In genomic region chr6:141541766-141542324, GRCh38 we compare ENCODE assay signal across 17 cellular contexts.
DNase-seq lines count a peak whose midpoint lies in the region; ATAC-seq and TF ChIP-seq lines count a peak whose summit lies in the region.
"Had no signal": no experiment of that assay in that cellular context is flagged by ENCODE, and none has a peak within 500 bp of the region (broad histone marks: within the 10 kb centered on the region; RNA-seq: fewer than 3 reads in every experiment).

No MANE protein-coding gene starts in this region.

- H3K4me3 ChIP-seq in neural cell (ENCODE audit: low read length), result no peak overlapping the region
- H3K4me3 ChIP-seq: esophagus muscularis mucosa, left ventricle myocardium inferior had no signal

- H3K36me3 ChIP-seq in neural cell (ENCODE audit: insufficient read depth, low read length), result no peaks in the 10 kb centered on the region
- H3K36me3 ChIP-seq: esophagus muscularis mucosa, left ventricle myocardium inferior had no signal

- no peak overlapping the region for H3K27ac Mint-ChIP-seq in activated T-helper 17 cell treated with anti-CD3 and anti-CD28 coated beads, Interleukin-2, amount 50 U/mL, for 72 hours
- H3K27ac Mint-ChIP-seq: activated B cell treated with CpG ODN at 0.5 μM for 24 hours; activated naive CD4-positive, alpha-beta T cell treated with anti-CD3 and anti-CD28 coated beads, Interleukin-2, amount 10 ng/mL, durations not matched to agents 7 days and 5 days; B cell; T-helper 1 cell treated with Interleukin-12 subunit alpha and Interleukin-12 subunit beta and Interleukin-4 antibody, amounts not matched to agents 30 μg/mL and 1 μg/mL, for 36 hours had no signal

- no peaks in the 10 kb centered on the region for H3K27me3 Mint-ChIP-seq in activated T-helper 17 cell treated with anti-CD3 and anti-CD28 coated beads, Interleukin-2, amount 50 U/mL, for 72 hours
- H3K27me3 Mint-ChIP-seq: activated B cell treated with CpG ODN at 0.5 μM for 24 hours; activated naive CD4-positive, alpha-beta T cell treated with anti-CD3 and anti-CD28 coated beads, Interleukin-2, amount 10 ng/mL, durations not matched to agents 7 days and 5 days; B cell; brain; naive B cell had no signal

- no peaks in the 10 kb centered on the region for H3K36me3 Mint-ChIP-seq in activated T-helper 17 cell treated with anti-CD3 and anti-CD28 coated beads, Interleukin-2, amount 50 U/mL, for 72 hours (ENCODE audit: low read depth)
- H3K36me3 Mint-ChIP-seq: activated naive CD4-positive, alpha-beta T cell treated with anti-CD3 and anti-CD28 coated beads, Interleukin-2, amount 10 ng/mL, durations not matched to agents 7 days and 5 days; naive B cell had no signal

- H3K9me3 ChIP-seq in neural cell (ENCODE audit: low read length), result no peaks in the 10 kb centered on the region

- no peak overlapping the region for H2AFZ ChIP-seq in neural cell (ENCODE audit: low read depth, low read length)

- no peak for TF ChIP-seq EP300 in neural cell (conservative IDR thresholded peaks at IDR 0.05; ENCODE audit: poor library complexity, severe bottlenecking)

- no peaks in the 10 kb centered on the region for H3F3A ChIP-seq in neural cell (ENCODE audit: insufficient read depth, low read length, poor library complexity, severe bottlenecking)

- no peak for DNase-seq in NCI-H1694 treated with DMSO at 0.1 percent for 48 hours (lab: John Stamatoyannopoulos, UW)
- DNase-seq in mesenteric fat pad (ENCODE audit: low spot score), result no peak
- DNase-seq in activated naive CD4-positive, alpha-beta T cell treated with Interleukin-2 at 50 U/mL for 16 hours, result no peak
- DNase-seq: activated B cell treated with CpG ODN at 0.5 μM for 24 hours; activated naive CD4-positive, alpha-beta T cell treated with anti-CD3 and anti-CD28 coated beads, Interleukin-2, amount 10 ng/mL, durations not matched to agents 7 days and 5 days; left ventricle myocardium inferior; naive B cell; NCI-H1930 had no signal

- H3K27ac ChIP-seq in neural cell (ENCODE audit: low read length), result no peak overlapping the region
- H3K27ac ChIP-seq: esophagus muscularis mucosa, left ventricle myocardium inferior, RWPE1 had no signal

- no peak for TF ChIP-seq CTCF in neural cell (IDR thresholded peaks at IDR 0.05; ENCODE audit: poor library complexity, severe bottlenecking)

- H3K9me3 Mint-ChIP-seq in activated T-helper 17 cell treated with anti-CD3 and anti-CD28 coated beads, Interleukin-2, amount 50 U/mL, for 72 hours, result no peaks in the 10 kb centered on the region
- H3K9me3 Mint-ChIP-seq: activated B cell treated with CpG ODN at 0.5 μM for 24 hours; activated naive CD4-positive, alpha-beta T cell treated with anti-CD3 and anti-CD28 coated beads, Interleukin-2, amount 10 ng/mL, durations not matched to agents 7 days and 5 days; naive B cell; T-helper 1 cell treated with Interleukin-12 subunit alpha and Interleukin-12 subunit beta and Interleukin-4 antibody, amounts not matched to agents 30 μg/mL and 1 μg/mL, for 36 hours had no signal

- no peaks in the 10 kb centered on the region for H3K79me2 ChIP-seq in neural cell (replicated peaks; ENCODE audit: insufficient read depth, low read length)

- TF ChIP-seq RAD21 in neural cell (conservative IDR thresholded peaks at IDR 0.05), result no peak

- no peak overlapping the region for H3K4me3 Mint-ChIP-seq in activated T-helper 17 cell treated with anti-CD3 and anti-CD28 coated beads, Interleukin-2, amount 50 U/mL, for 72 hours
- H3K4me3 Mint-ChIP-seq: activated B cell treated with CpG ODN at 0.5 μM for 24 hours; activated naive CD4-positive, alpha-beta T cell treated with anti-CD3 and anti-CD28 coated beads, Interleukin-2, amount 10 ng/mL, durations not matched to agents 7 days and 5 days; B cell; brain; naive B cell; T-helper 1 cell treated with Interleukin-12 subunit alpha and Interleukin-12 subunit beta and Interleukin-4 antibody, amounts not matched to agents 30 μg/mL and 1 μg/mL, for 36 hours had no signal

- no peaks in the 10 kb centered on the region for H3K27me3 ChIP-seq in neural cell (ENCODE audit: insufficient read depth, low read depth, low read length)
- H3K27me3 ChIP-seq: esophagus muscularis mucosa had no signal

- no peaks in the 10 kb centered on the region for H3K4me1 Mint-ChIP-seq in activated T-helper 17 cell treated with anti-CD3 and anti-CD28 coated beads, Interleukin-2, amount 50 U/mL, for 72 hours
- H3K4me1 Mint-ChIP-seq: activated B cell treated with CpG ODN at 0.5 μM for 24 hours, B cell, naive B cell had no signal

- H4K20me1 ChIP-seq in neural cell (ENCODE audit: insufficient read depth), result no peaks in the 10 kb centered on the region

- H3K9me2 ChIP-seq in neural cell (ENCODE audit: insufficient read depth, low read length), result no peaks in the 10 kb centered on the region

- H3K4me2 ChIP-seq in neural cell (ENCODE audit: low read length), result no peak overlapping the region

- no peak overlapping the region for H3K9ac ChIP-seq in neural cell (ENCODE audit: low read length)

- peak; percentile 68 for ATAC-seq in GM19043 (IDR thresholded peaks at IDR 0.05; ENCODE audit: low read depth, unreplicated experiment)
- peak; percentile 71 for ATAC-seq in HG03432 (IDR thresholded peaks at IDR 0.05; ENCODE audit: unreplicated experiment)
- peak; percentile 64 for ATAC-seq in activated T-helper 17 cell treated with anti-CD3 and anti-CD28 coated beads, Interleukin-2, amount 50 U/mL, for 72 hours (replicated peaks)

TF ChIP-seq in neural cell, 6 proteins besides CTCF, POLR2A, EP300 and RAD21:
- no peak for TF ChIP-seq EZH2 (IDR thresholded peaks at IDR 0.05; ENCODE audit: borderline replicate concordance, insufficient read depth, low read length, poor library complexity, severe bottlenecking)
- TF ChIP-seq REST (IDR thresholded peaks at IDR 0.05; ENCODE audit: borderline replicate concordance), result no peak
- TF ChIP-seq POLR2AphosphoS5 (IDR thresholded peaks at IDR 0.05), result peak; percentile 15
